Comparison of ENCODE assay signal across 17 cellular contexts in genomic region chr16:59878479-59878878, GRCh38.
DNase-seq lines count a peak whose midpoint lies in the region; ATAC-seq and TF ChIP-seq lines count a peak whose summit lies in the region.
"Had no signal": no experiment of that assay in that cellular context is flagged by ENCODE, and none has a peak within 500 bp of the region (broad histone marks: within the 10 kb centered on the region; RNA-seq: fewer than 3 reads in every experiment).

No MANE protein-coding gene starts in this region.

- TF ChIP-seq CTCF in astrocyte of the cerebellum (IDR thresholded peaks at IDR 0.05; ENCODE audit: low read depth, low read length, missing control alignments) (no peak), upper lobe of right lung (IDR thresholded peaks at IDR 0.05) (no peak)

- no peaks in the 10 kb centered on the region for H3K27me3 Mint-ChIP-seq in activated CD4-positive, alpha-beta T cell treated with anti-CD3 and anti-CD28 coated beads, Interleukin-2, amount 10 ng/mL, durations not matched to agents 24 days and 14 days
- H3K27me3 Mint-ChIP-seq: CD4-positive, alpha-beta T cell; memory B cell; stimulated activated naive CD8-positive, alpha-beta T cell treated with anti-CD3 and anti-CD28 coated beads, Interleukin-15, amount 100 ng/mL, for 72 hours had no signal

- H3K36me3 ChIP-seq in upper lobe of right lung: no peaks in the 10 kb centered on the region

- H3K4me3 Mint-ChIP-seq in activated CD4-positive, alpha-beta T cell treated with anti-CD3 and anti-CD28 coated beads, Interleukin-2, amount 10 ng/mL, durations not matched to agents 24 days and 14 days: no peak overlapping the region
- H3K4me3 Mint-ChIP-seq: CD4-positive, alpha-beta T cell; memory B cell; stimulated activated naive CD8-positive, alpha-beta T cell treated with anti-CD3 and anti-CD28 coated beads, Interleukin-15, amount 100 ng/mL, for 72 hours had no signal

- ATAC-seq in HG02840 (IDR thresholded peaks at IDR 0.05; ENCODE audit: low FRiP score, unreplicated experiment) (no peak), upper lobe of right lung (no peak)
- ATAC-seq: stimulated activated naive CD8-positive, alpha-beta T cell treated with anti-CD3 and anti-CD28 coated beads, Interleukin-15, amount 100 ng/mL, for 72 hours had no signal

- no peak overlapping the region for H3K27ac Mint-ChIP-seq in activated CD4-positive, alpha-beta T cell treated with anti-CD3 and anti-CD28 coated beads, Interleukin-2, amount 10 ng/mL, durations not matched to agents 24 days and 14 days
- H3K27ac Mint-ChIP-seq: CD4-positive, alpha-beta T cell; memory B cell; stimulated activated naive CD8-positive, alpha-beta T cell treated with anti-CD3 and anti-CD28 coated beads, Interleukin-15, amount 100 ng/mL, for 72 hours had no signal

- H3K9me3 ChIP-seq in upper lobe of right lung: no peaks in the 10 kb centered on the region

- no peaks in the 10 kb centered on the region for H3K4me1 Mint-ChIP-seq in activated CD4-positive, alpha-beta T cell treated with anti-CD3 and anti-CD28 coated beads, Interleukin-2, amount 10 ng/mL, durations not matched to agents 24 days and 14 days
- H3K4me1 Mint-ChIP-seq: memory B cell; stimulated activated naive CD8-positive, alpha-beta T cell treated with anti-CD3 and anti-CD28 coated beads, Interleukin-15, amount 100 ng/mL, for 72 hours had no signal

- no peaks in the 10 kb centered on the region for H3K27me3 ChIP-seq in upper lobe of right lung

- peaks cover 6% of the 10 kb centered on the region for H3K9me3 Mint-ChIP-seq in activated CD4-positive, alpha-beta T cell treated with anti-CD3 and anti-CD28 coated beads, Interleukin-2, amount 10 ng/mL, durations not matched to agents 24 days and 14 days

- DNase-seq in DMS 273 (lab: John Stamatoyannopoulos, UW; ENCODE audit: unreplicated experiment): peak; percentile 84
- DNase-seq in HT-29 (ENCODE audit: low spot score): peak; percentile 78
- DNase-seq in astrocyte of the cerebellum (ENCODE audit: low read depth): peak; percentile 93
- DNase-seq in mucosa of gallbladder (ENCODE audit: low spot score): peak; percentile 86
- no peak for DNase-seq in activated CD4-positive, alpha-beta T cell treated with anti-CD3 and anti-CD28 coated beads, Interleukin-2, amount 10 ng/mL, durations not matched to agents 24 days and 14 days
- no peak for DNase-seq in GDM1 (lab: John Stamatoyannopoulos, UW)
- no peak for DNase-seq in upper lobe of right lung
- DNase-seq: activated CD4-positive, alpha-beta T cell treated with anti-CD3 and anti-CD28 coated beads for 4 hours; CD4-positive, alpha-beta T cell; NCI-H1092; NCI-H69; stimulated activated CD4-positive, alpha-beta T cell treated with anti-CD3 and anti-CD28 coated beads, Interleukin-4, amount 100 ng/mL, for 24 hours; stimulated activated naive CD8-positive, alpha-beta T cell treated with anti-CD3 and anti-CD28 coated beads, Interleukin-15, amount 100 ng/mL, for 72 hours; T-helper 1 cell had no signal

- H3K27ac ChIP-seq in upper lobe of right lung: no peak overlapping the region
- H3K27ac ChIP-seq: parathyroid adenoma had no signal

- H3K4me1 ChIP-seq in upper lobe of right lung: no peaks in the 10 kb centered on the region
- H3K4me1 ChIP-seq: parathyroid adenoma had no signal

- H3K4me3 ChIP-seq in astrocyte of the cerebellum (ENCODE audit: low read depth, low read length) (no peak overlapping the region), upper lobe of right lung (no peak overlapping the region)

- in situ Hi-C loops in astrocyte of the cerebellum (cut with HindIII; ENCODE audit: low sequenced_read_pairs): no loop called here

- intact Hi-C loops in activated CD4-positive, alpha-beta T cell treated with anti-CD3 and anti-CD28 coated beads, Interleukin-2, amount 10 ng/mL, durations not matched to agents 24 days and 14 days (cut with micrococcal nuclease): no loop called here
- intact Hi-C loops in upper lobe of right lung (cut with DNase I): no loop called here

- H3K36me3 Mint-ChIP-seq in activated CD4-positive, alpha-beta T cell treated with anti-CD3 and anti-CD28 coated beads, Interleukin-2, amount 10 ng/mL, durations not matched to agents 24 days and 14 days (ENCODE audit: low read depth): no peaks in the 10 kb centered on the region
- H3K36me3 Mint-ChIP-seq: memory B cell had no signal

Comparison
In these comparisons a context has a peak if more than half of its experiments do, and no peak if none do; other contexts are left out.
1. DNase-seq: peak in DMS 273 (single experiment), HT-29 (single experiment), astrocyte of the cerebellum (single experiment) and mucosa of gallbladder (single experiment); none in activated CD4-positive, alpha-beta T cell treated with anti-CD3 and anti-CD28 coated beads, Interleukin-2, amount 10 ng/mL, durations not matched to agents 24 days and 14 days (single experiment), GDM1 (single experiment) and upper lobe of right lung (single experiment).